In the genomic region with DNA sequence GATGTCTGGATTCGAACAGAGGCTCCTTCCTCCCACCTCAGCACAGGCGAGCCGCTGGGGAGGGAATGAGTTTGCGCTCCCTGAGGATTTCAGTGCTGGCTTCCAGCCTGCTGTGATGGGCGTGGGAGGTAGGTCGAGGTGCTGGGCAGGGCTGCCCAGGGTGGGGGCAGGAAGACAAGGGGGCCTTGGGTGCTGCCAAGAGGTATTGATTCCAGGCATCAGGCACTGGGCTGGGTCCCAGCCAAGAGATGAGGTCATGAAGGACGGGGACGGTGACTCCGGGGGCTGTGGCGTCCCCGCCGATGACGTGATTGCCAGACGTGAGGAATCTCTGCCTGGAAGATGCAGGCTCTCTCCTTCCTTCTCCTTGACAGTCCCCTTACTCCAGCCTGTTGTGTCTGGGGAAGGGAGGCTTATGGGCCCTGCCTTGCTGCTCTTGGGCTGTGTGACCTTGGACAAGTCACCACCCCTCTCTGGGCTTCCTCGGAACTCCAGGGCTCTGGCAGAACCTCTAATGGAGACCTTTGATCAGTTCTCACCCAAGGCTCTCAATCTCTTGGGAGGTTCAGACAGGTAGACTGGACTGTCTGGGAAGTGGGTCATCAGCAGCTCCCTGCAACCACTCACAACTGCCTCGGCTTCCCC, we compare ENCODE assay signal across 2 cellular contexts.
TF ChIP-seq lines count a peak whose summit lies in the region.

No MANE protein-coding gene starts in this region.

TF ChIP-seq in HEK293, 187 proteins besides CTCF, POLR2A, EP300 and RAD21 (continues in another document):
- no peak for TF ChIP-seq ZNF423 (tag by site-specific recombination; IDR thresholded peaks at IDR 0.05)
- TF ChIP-seq ZNF140 (tag by site-specific recombination; IDR thresholded peaks at IDR 0.05): no peak
- peak; percentile 53; the same call in 1 of the 2 replicates for TF ChIP-seq ZNF366 (tag by site-specific recombination; conservative IDR thresholded peaks at IDR 0.05)
- TF ChIP-seq, protein P1, sequence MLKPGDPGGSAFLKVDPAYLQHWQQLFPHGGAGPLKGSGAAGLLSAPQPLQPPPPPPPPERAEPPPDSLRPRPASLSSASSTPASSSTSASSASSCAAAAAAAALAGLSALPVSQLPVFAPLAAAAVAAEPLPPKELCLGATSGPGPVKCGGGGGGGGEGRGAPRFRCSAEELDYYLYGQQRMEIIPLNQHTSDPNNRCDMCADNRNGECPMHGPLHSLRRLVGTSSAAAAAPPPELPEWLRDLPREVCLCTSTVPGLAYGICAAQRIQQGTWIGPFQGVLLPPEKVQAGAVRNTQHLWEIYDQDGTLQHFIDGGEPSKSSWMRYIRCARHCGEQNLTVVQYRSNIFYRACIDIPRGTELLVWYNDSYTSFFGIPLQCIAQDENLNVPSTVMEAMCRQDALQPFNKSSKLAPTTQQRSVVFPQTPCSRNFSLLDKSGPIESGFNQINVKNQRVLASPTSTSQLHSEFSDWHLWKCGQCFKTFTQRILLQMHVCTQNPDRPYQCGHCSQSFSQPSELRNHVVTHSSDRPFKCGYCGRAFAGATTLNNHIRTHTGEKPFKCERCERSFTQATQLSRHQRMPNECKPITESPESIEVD (tag by site-specific recombination; IDR thresholded peaks at IDR 0.05): no peak
- no peak for TF ChIP-seq IKZF3 (tag by site-specific recombination; IDR thresholded peaks at IDR 0.05)
- no peak for TF ChIP-seq ZNF626 (tag by site-specific recombination; IDR thresholded peaks at IDR 0.05)
- TF ChIP-seq ZNF37A (tag by site-specific recombination; IDR thresholded peaks at IDR 0.05): no peak
- peak; percentile 88 for TF ChIP-seq ZBTB21 (tag by site-specific recombination; IDR thresholded peaks at IDR 0.05)
- peak; percentile 48 for TF ChIP-seq ZBTB26 (tag by site-specific recombination; optimal IDR thresholded peaks at IDR 0.05)
- TF ChIP-seq HOXC10 (CRISPR knock-in tag; IDR thresholded peaks at IDR 0.05): no peak
- TF ChIP-seq, protein P2, sequence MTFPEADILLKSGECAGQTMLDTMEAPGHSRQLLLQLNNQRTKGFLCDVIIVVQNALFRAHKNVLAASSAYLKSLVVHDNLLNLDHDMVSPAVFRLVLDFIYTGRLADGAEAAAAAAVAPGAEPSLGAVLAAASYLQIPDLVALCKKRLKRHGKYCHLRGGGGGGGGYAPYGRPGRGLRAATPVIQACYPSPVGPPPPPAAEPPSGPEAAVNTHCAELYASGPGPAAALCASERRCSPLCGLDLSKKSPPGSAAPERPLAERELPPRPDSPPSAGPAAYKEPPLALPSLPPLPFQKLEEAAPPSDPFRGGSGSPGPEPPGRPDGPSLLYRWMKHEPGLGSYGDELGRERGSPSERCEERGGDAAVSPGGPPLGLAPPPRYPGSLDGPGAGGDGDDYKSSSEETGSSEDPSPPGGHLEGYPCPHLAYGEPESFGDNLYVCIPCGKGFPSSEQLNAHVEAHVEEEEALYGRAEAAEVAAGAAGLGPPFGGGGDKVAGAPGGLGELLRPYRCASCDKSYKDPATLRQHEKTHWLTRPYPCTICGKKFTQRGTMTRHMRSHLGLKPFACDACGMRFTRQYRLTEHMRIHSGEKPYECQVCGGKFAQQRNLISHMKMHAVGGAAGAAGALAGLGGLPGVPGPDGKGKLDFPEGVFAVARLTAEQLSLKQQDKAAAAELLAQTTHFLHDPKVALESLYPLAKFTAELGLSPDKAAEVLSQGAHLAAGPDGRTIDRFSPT (tag by site-specific recombination; IDR thresholded peaks at IDR 0.05): peak; percentile 97
- TF ChIP-seq ZNF48 (tag by site-specific recombination; IDR thresholded peaks at IDR 0.05): no peak
- peak; percentile 64; the same call in 1 of the 2 replicates for TF ChIP-seq ZEB2 (tag by site-specific recombination; IDR thresholded peaks at IDR 0.05)
- no peak for TF ChIP-seq TCF7L2 (IDR thresholded peaks at IDR 0.05; ENCODE audit: borderline replicate concordance, low read depth, low read length)
- peak; percentile 31; the same call in 1 of the 2 replicates for TF ChIP-seq ZNF843 (tag by site-specific recombination; IDR thresholded peaks at IDR 0.05)
- no peak for TF ChIP-seq ZNF549 (tag by site-specific recombination; IDR thresholded peaks at IDR 0.05)
- TF ChIP-seq ZIC2 (tag by site-specific recombination; IDR thresholded peaks at IDR 0.05): peak; percentile 73
- no peak for TF ChIP-seq ZNF521 (tag by site-specific recombination; IDR thresholded peaks at IDR 0.05)
- TF ChIP-seq, protein P3, sequence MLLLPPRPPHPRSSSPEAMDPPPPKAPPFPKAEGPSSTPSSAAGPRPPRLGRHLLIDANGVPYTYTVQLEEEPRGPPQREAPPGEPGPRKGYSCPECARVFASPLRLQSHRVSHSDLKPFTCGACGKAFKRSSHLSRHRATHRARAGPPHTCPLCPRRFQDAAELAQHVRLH (tag by site-specific recombination; IDR thresholded peaks at IDR 0.05): no peak
- no peak for TF ChIP-seq ZNF548 (tag by site-specific recombination; IDR thresholded peaks at IDR 0.05)
- TF ChIP-seq, protein P4, sequence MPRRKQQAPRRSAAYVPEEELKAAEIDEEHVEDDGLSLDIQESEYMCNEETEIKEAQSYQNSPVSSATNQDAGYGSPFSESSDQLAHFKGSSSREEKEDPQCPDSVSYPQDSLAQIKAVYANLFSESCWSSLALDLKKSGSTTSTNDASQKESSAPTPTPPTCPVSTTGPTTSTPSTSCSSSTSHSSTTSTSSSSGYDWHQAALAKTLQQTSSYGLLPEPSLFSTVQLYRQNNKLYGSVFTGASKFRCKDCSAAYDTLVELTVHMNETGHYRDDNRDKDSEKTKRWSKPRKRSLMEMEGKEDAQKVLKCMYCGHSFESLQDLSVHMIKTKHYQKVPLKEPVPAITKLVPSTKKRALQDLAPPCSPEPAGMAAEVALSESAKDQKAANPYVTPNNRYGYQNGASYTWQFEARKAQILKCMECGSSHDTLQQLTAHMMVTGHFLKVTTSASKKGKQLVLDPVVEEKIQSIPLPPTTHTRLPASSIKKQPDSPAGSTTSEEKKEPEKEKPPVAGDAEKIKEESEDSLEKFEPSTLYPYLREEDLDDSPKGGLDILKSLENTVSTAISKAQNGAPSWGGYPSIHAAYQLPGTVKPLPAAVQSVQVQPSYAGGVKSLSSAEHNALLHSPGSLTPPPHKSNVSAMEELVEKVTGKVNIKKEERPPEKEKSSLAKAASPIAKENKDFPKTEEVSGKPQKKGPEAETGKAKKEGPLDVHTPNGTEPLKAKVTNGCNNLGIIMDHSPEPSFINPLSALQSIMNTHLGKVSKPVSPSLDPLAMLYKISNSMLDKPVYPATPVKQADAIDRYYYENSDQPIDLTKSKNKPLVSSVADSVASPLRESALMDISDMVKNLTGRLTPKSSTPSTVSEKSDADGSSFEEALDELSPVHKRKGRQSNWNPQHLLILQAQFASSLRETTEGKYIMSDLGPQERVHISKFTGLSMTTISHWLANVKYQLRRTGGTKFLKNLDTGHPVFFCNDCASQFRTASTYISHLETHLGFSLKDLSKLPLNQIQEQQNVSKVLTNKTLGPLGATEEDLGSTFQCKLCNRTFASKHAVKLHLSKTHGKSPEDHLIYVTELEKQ (tag by site-specific recombination; IDR thresholded peaks at IDR 0.05; ENCODE audit: borderline replicate concordance): no peak

TF ChIP-seq in H1, 55 proteins besides CTCF, POLR2A, EP300 and RAD21:
- TF ChIP-seq RXRA (IDR thresholded peaks at IDR 0.05; ENCODE audit: insufficient read depth, low read depth, low read length) (no peak), MAFK (IDR thresholded peaks at IDR 0.05; ENCODE audit: low read depth, low read length) (no peak), SRF (IDR thresholded peaks at IDR 0.05; ENCODE audit: low read depth, low read length) (no peak), TCF12 (IDR thresholded peaks at IDR 0.05; ENCODE audit: low read depth, low read length) (no peak), TAF7 (optimal IDR thresholded peaks at IDR 0.05; ENCODE audit: borderline replicate concordance, low read depth, low read length) (no peak), YY1 (IDR thresholded peaks at IDR 0.05; ENCODE audit: low read depth, low read length) (no peak), RBBP5 (IDR thresholded peaks at IDR 0.05; ENCODE audit: borderline replicate concordance, low read depth, low read length) (no peak), SP2 (IDR thresholded peaks at IDR 0.05; ENCODE audit: low read length) (no peak), NANOG (IDR thresholded peaks at IDR 0.05; ENCODE audit: insufficient read depth, low read depth, low read length, poor library complexity, severe bottlenecking) (no peak), SP4 (IDR thresholded peaks at IDR 0.05; ENCODE audit: low read length) (no peak), SIX5 (IDR thresholded peaks at IDR 0.05; ENCODE audit: low read depth, low read length) (no peak), CREB1 (IDR thresholded peaks at IDR 0.05) (no peak)
- TF ChIP-seq, protein P5, sequence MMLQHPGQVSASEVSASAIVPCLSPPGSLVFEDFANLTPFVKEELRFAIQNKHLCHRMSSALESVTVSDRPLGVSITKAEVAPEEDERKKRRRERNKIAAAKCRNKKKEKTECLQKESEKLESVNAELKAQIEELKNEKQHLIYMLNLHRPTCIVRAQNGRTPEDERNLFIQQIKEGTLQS (IDR thresholded peaks at IDR 0.05; ENCODE audit: insufficient read depth, low read depth, low read length): no peak
